ENCODE assay signal across 11 cellular contexts in the genomic region with DNA sequence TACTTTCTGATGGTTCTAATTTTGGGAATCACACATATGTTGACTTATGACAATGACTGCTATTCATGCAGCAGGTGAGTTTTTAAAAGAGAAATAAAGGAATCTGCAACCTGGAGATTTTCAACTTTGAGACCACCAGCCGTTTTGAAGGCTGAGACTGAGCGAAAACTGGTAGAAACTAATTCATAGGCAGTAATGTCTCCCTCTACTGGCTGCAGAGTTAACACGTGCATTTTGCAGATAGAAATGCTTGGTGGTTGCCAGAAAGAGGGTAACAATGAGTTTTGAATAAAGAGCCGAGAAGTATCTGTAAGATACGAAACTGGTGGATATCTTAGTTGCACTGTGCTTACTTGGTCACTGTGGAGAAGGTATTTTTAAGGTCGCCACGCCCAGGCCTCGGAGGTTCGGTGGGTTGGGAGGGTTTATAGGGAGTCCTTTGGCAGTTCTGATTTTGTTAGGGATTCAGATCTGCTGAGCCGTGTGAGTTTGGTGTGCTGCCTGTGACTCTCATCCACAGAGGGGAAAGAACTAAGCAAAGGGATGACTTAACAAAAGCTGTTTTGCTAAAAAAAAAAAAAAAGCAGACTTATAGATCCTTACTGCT.
DNase-seq lines count a peak whose midpoint lies in the region; ATAC-seq, FAIRE-seq and TF ChIP-seq lines count a peak whose summit lies in the region.
"Had no signal": no experiment of that assay in that cellular context is flagged by ENCODE, and none has a peak within 500 bp of the region (broad histone marks: within the 10 kb centered on the region; RNA-seq: fewer than 3 reads in every experiment).

No MANE protein-coding gene starts in this region.

- H3K4me1 ChIP-seq in keratinocyte (ENCODE audit: control insufficient read depth, extremely low read depth, insufficient read depth, low read length): no peaks in the 10 kb centered on the region

- H4K20me1 ChIP-seq in keratinocyte (ENCODE audit: control insufficient read depth, extremely low read depth, insufficient read depth, low read length): no peaks in the 10 kb centered on the region

- FAIRE-seq in keratinocyte (lab: Jason Lieb, UNC): no peak
- FAIRE-seq: GM18507 had no signal

- H3K4me3 Mint-ChIP-seq in CD4-positive, alpha-beta T cell: no peak overlapping the region
- H3K4me3 Mint-ChIP-seq: natural killer cell treated with Interleukin-12 subunit alpha and Interleukin-12 subunit beta and Interleukin-15 and Interleukin-18, amount 100 ng/mL, for 72 hours; stimulated activated effector memory CD8-positive, alpha-beta T cell treated with anti-CD3 and anti-CD28 coated beads, Interleukin-12 subunit alpha, Interleukin-12 subunit beta, amount 100 ng/mL, for 72 hours had no signal

- H2AFZ ChIP-seq in keratinocyte (ENCODE audit: control insufficient read depth, low read length): no peak overlapping the region

- H3K36me3 Mint-ChIP-seq in CD4-positive, alpha-beta T cell (ENCODE audit: low read depth): no peaks in the 10 kb centered on the region
- H3K36me3 Mint-ChIP-seq: natural killer cell treated with Interleukin-12 subunit alpha and Interleukin-12 subunit beta and Interleukin-15 and Interleukin-18, amount 100 ng/mL, for 72 hours; stimulated activated effector memory CD8-positive, alpha-beta T cell treated with anti-CD3 and anti-CD28 coated beads, Interleukin-12 subunit alpha, Interleukin-12 subunit beta, amount 100 ng/mL, for 72 hours had no signal

- no peak overlapping the region for H3K27ac Mint-ChIP-seq in CD4-positive, alpha-beta T cell
- H3K27ac Mint-ChIP-seq: natural killer cell treated with Interleukin-12 subunit alpha and Interleukin-12 subunit beta and Interleukin-15 and Interleukin-18, amount 100 ng/mL, for 72 hours; stimulated activated effector memory CD8-positive, alpha-beta T cell treated with anti-CD3 and anti-CD28 coated beads, Interleukin-12 subunit alpha, Interleukin-12 subunit beta, amount 100 ng/mL, for 72 hours had no signal

- ATAC-seq in CD4-positive, alpha-beta T cell (ENCODE audit: poor library complexity): no peak
- ATAC-seq in GM19463 (IDR thresholded peaks at IDR 0.05; ENCODE audit: unreplicated experiment): no peak
- no peak for ATAC-seq in GM21390 (IDR thresholded peaks at IDR 0.05; ENCODE audit: unreplicated experiment)
- no peak for ATAC-seq in HG03460 (IDR thresholded peaks at IDR 0.05; ENCODE audit: unreplicated experiment)
- ATAC-seq: natural killer cell treated with Interleukin-12 subunit alpha and Interleukin-12 subunit beta and Interleukin-15 and Interleukin-18, amount 100 ng/mL, for 72 hours; stimulated activated effector memory CD8-positive, alpha-beta T cell treated with anti-CD3 and anti-CD28 coated beads, Interleukin-12 subunit alpha, Interleukin-12 subunit beta, amount 100 ng/mL, for 72 hours had no signal

- H3K36me3 ChIP-seq in keratinocyte (ENCODE audit: control insufficient read depth in 2 of 2, extremely low read depth in 1 of 2, insufficient read depth in 2 of 2, low read length in 2 of 2): no peaks in the 10 kb centered on the region

- POLR2A ChIA-PET in HEK293T (lab: Yijun Ruan, JAX): no interaction called here
- POLR2A ChIA-PET in CD4-positive, alpha-beta T cell (lab: Charles Lee): no interaction called here

- no peak overlapping the region for H3K4me3 ChIP-seq in keratinocyte (ENCODE audit: control insufficient read depth in 2 of 3, extremely low read depth in 1 of 3, insufficient read depth in 2 of 3, low read depth in 1 of 3, low read length in 3 of 3)

- peaks cover 9% of the 10 kb centered on the region for H3K9me3 Mint-ChIP-seq in CD4-positive, alpha-beta T cell

- H3K4me1 Mint-ChIP-seq in CD4-positive, alpha-beta T cell (ENCODE audit: low read depth): no peaks in the 10 kb centered on the region
- H3K4me1 Mint-ChIP-seq: stimulated activated effector memory CD8-positive, alpha-beta T cell treated with anti-CD3 and anti-CD28 coated beads, Interleukin-12 subunit alpha, Interleukin-12 subunit beta, amount 100 ng/mL, for 72 hours had no signal

- intact Hi-C loops in CD4-positive, alpha-beta T cell (cut with DNase I, micrococcal nuclease): no loop called here

- H3K27me3 Mint-ChIP-seq in CD4-positive, alpha-beta T cell: no peaks in the 10 kb centered on the region

- no peaks in the 10 kb centered on the region for H3K27me3 ChIP-seq in keratinocyte (ENCODE audit: control insufficient read depth, extremely low read depth, insufficient read depth, low read length)
- H3K27me3 ChIP-seq in CD4-positive, alpha-beta T cell (ENCODE audit: control insufficient read depth, insufficient read depth, low read length): no peaks in the 10 kb centered on the region

- peak in 2 of 3 experiments; percentile 8 to 23 for TF ChIP-seq CTCF in keratinocyte (optimal IDR thresholded peaks at IDR 0.05 in 1 of 3, IDR thresholded peaks at IDR 0.05 in 1 of 3, conservative IDR thresholded peaks at IDR 0.05 in 1 of 3; ENCODE audit: extremely low read depth in 1 of 3, insufficient read depth in 2 of 3, low read length in 3 of 3)
- no peak for TF ChIP-seq CTCF in CD4-positive, alpha-beta T cell (IDR thresholded peaks at IDR 0.05)

- no peak overlapping the region for H3K27ac ChIP-seq in keratinocyte (ENCODE audit: control insufficient read depth, insufficient read depth, low read length)
- no peak overlapping the region for H3K27ac ChIP-seq in CD4-positive, alpha-beta T cell (ENCODE audit: low read depth, low read length)

- peaks cover 1% of the 10 kb centered on the region for H3K9me3 ChIP-seq in keratinocyte (ENCODE audit: control insufficient read depth, low read depth, low read length)
- H3K9me3 ChIP-seq in CD4-positive, alpha-beta T cell (ENCODE audit: control insufficient read depth, low read length): no peaks in the 10 kb centered on the region

- H3K4me2 ChIP-seq in keratinocyte (ENCODE audit: control insufficient read depth, extremely low read depth, insufficient read depth, low read depth, low read length): no peak overlapping the region

- no peaks in the 10 kb centered on the region for H3K9me1 ChIP-seq in keratinocyte (ENCODE audit: control insufficient read depth, extremely low read depth, insufficient read depth, low read length)

- H3K79me2 ChIP-seq in keratinocyte (ENCODE audit: control insufficient read depth, insufficient read depth, low read length): no peaks in the 10 kb centered on the region

- CTCF ChIA-PET in HEK293T (lab: Yijun Ruan, JAX): no interaction called here
- CTCF ChIA-PET in CD4-positive, alpha-beta T cell (lab: Charles Lee): no interaction called here

- dilution Hi-C loops in keratinocyte (cut with MboI; ENCODE audit: extremely low pct_ligation_motif_present, low sequenced_read_pairs): no loop called here

- DNase-seq in DMS53 treated with DMSO at 0.1 percent for 48 hours (lab: John Stamatoyannopoulos, UW; ENCODE audit: unreplicated experiment) (peak; percentile 39), HEK293T (ENCODE audit: extremely low spot score) (peak; percentile 37), SK-N-DZ (ENCODE audit: low spot score) (peak; percentile 21), keratinocyte (ENCODE audit: low read depth, low spot score) (no peak)
- no peak for DNase-seq in CD4-positive, alpha-beta T cell

- H3K9ac ChIP-seq in keratinocyte (ENCODE audit: control insufficient read depth, extremely low read depth, insufficient read depth, low read length): no peak overlapping the region

TF ChIP-seq in HEK293T, 16 proteins besides CTCF, POLR2A, EP300 and RAD21:
- TF ChIP-seq FOXA1 (IDR thresholded peaks at IDR 0.05): no peak
- no peak for TF ChIP-seq BHLHE40 (IDR thresholded peaks at IDR 0.05; ENCODE audit: borderline replicate concordance)
- TF ChIP-seq FOXK2 (IDR thresholded peaks at IDR 0.05): no peak
- no peak for TF ChIP-seq HDGF (IDR thresholded peaks at IDR 0.05; ENCODE audit: borderline replicate concordance)
- no peak for TF ChIP-seq NFRKB (IDR thresholded peaks at IDR 0.05)
- no peak for TF ChIP-seq SUZ12 (IDR thresholded peaks at IDR 0.05)
- TF ChIP-seq SP1 (IDR thresholded peaks at IDR 0.05): no peak
- TF ChIP-seq CTBP1 (IDR thresholded peaks at IDR 0.05; ENCODE audit: borderline replicate concordance): no peak
- TF ChIP-seq L3MBTL2 (conservative IDR thresholded peaks at IDR 0.05): no peak
- no peak for TF ChIP-seq ZNF384 (IDR thresholded peaks at IDR 0.05)
- no peak for TF ChIP-seq ELF4 (IDR thresholded peaks at IDR 0.05)
- no peak for TF ChIP-seq LEF1 (IDR thresholded peaks at IDR 0.05; ENCODE audit: borderline replicate concordance)
- no peak for TF ChIP-seq ARNT (IDR thresholded peaks at IDR 0.05)
- no peak for TF ChIP-seq FOXM1 (IDR thresholded peaks at IDR 0.05; ENCODE audit: borderline replicate concordance)

Comparison
In these comparisons a context has a peak if more than half of its experiments do, and no peak if none do; other contexts are left out.
1. DNase-seq: peak in DMS53 treated with DMSO at 0.1 percent for 48 hours (single experiment), HEK293T (single experiment) and SK-N-DZ (single experiment); none in keratinocyte (single experiment) and CD4-positive, alpha-beta T cell (0 of 10).